ENCODE assay signal across 23 cellular contexts in the genomic region with DNA sequence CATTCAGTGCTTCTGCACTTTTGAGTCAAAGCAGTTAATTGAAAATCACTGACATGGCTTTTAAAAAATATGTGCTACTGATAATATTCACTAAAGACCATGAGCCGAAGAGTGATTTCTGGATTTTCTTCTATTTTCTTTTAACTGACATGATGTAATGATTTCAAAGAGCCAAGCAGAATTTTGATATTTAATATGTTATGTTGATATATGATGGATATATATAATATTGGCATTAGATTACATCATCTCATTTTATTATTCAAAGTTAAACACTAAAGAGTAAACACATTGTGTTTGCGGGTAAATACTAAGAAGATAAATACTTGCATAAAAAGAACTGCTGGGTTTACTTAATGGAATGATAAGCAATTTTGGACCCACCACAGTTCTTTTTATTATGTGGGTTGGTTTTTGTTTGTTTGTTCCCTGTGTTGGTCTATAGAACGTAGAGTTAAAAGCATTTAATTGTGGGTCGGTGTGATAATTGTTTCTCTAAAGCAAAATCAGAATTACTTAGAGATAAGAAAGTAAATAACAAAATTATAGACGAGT.
"Had no signal": no experiment of that assay in that cellular context is flagged by ENCODE, and none has a peak within 500 bp of the region (broad histone marks: within the 10 kb centered on the region; RNA-seq: fewer than 3 reads in every experiment).

No MANE protein-coding gene starts in this region.

- H3K36me3 ChIP-seq: esophagus squamous epithelium, heart right ventricle, left lung, neural progenitor cell, prostate gland, right atrium auricular region, sigmoid colon, thoracic aorta, tibial nerve, upper lobe of left lung had no signal

- H3K4me1 ChIP-seq: esophagus squamous epithelium, heart right ventricle, left lung, neural progenitor cell, prostate gland, right atrium auricular region, sigmoid colon, tibial nerve, upper lobe of left lung had no signal

- H3K9ac ChIP-seq: neural progenitor cell had no signal

- DNase-seq: cortex of kidney; effector memory CD8-positive, alpha-beta T cell; erythroblast; esophagus squamous epithelium; foreskin melanocyte; glutamatergic neuron; heart right ventricle; hippocampal formation; left cardiac atrium; left lung; mesenchymal stem cell; mucosa of descending colon; naive thymus-derived CD4-positive, alpha-beta T cell; sigmoid colon; stimulated activated CD4-positive, alpha-beta T cell treated with anti-CD3 and anti-CD28 coated beads, Interleukin-4, amount 100 ng/mL, for 4 hours; stimulated activated naive CD8-positive, alpha-beta T cell treated with anti-CD3 and anti-CD28 coated beads, Interleukin-15, Interleukin-2, amounts not matched to agents 100 U/mL and 50 U/mL, for 24 hours; upper lobe of left lung had no signal

- H3K27ac ChIP-seq: esophagus squamous epithelium, heart right ventricle, left lung, neural progenitor cell, prostate gland, right atrium auricular region, sigmoid colon, thoracic aorta, tibial nerve, upper lobe of left lung had no signal

- H3K27me3 ChIP-seq: esophagus squamous epithelium, left lung, neural progenitor cell, right atrium auricular region, sigmoid colon, tibial nerve, upper lobe of left lung had no signal

- H3K4me2 ChIP-seq: neural progenitor cell had no signal

- H2AFZ ChIP-seq: neural progenitor cell had no signal

- H3K9me3 ChIP-seq: esophagus squamous epithelium, heart right ventricle, left lung, mucosa of descending colon, prostate gland, right atrium auricular region, sigmoid colon, thoracic aorta, tibial nerve, upper lobe of left lung had no signal

- ATAC-seq: effector memory CD8-positive, alpha-beta T cell; heart right ventricle; left cardiac atrium; left lung; mucosa of descending colon; naive thymus-derived CD4-positive, alpha-beta T cell; stimulated activated memory B cell treated with anti-CD40 and anti-IgM and Interleukin-4, amounts not matched to agents 10 μg/mL and 1 μg/mL and 100 μg/mL, for 72 hours; stimulated activated naive CD8-positive, alpha-beta T cell treated with anti-CD3 and anti-CD28 coated beads, Interleukin-15, Interleukin-2, amounts not matched to agents 100 U/mL and 50 U/mL, for 24 hours had no signal

- H3K4me3 ChIP-seq: esophagus squamous epithelium, heart right ventricle, left lung, mucosa of descending colon, neural progenitor cell, prostate gland, right atrium auricular region, sigmoid colon, thoracic aorta, tibial nerve, upper lobe of left lung had no signal
